Comparison of ENCODE assay signal across 9 cellular contexts in genomic region chr9:6715755-6716643, GRCh38. TPM values are rescaled to one million over a fixed set of nuclear protein-coding genes. Genes with fewer than 3 reads are reported as not detected.
DNase-seq lines count a peak whose midpoint lies in the region; ATAC-seq and TF ChIP-seq lines count a peak whose summit lies in the region.
"Had no signal": no experiment of that assay in that cellular context is flagged by ENCODE, and none has a peak within 500 bp of the region (broad histone marks: within the 10 kb centered on the region; RNA-seq: fewer than 3 reads in every experiment).

No MANE protein-coding gene starts in this region.

- H3K9me2 ChIP-seq in OCI-LY1 (ENCODE audit: low read depth, low read length): no peaks in the 10 kb centered on the region

- intact Hi-C loops in heart right ventricle (cut with DNase I): no loop called here

- H3K4me3 ChIP-seq in GM12865 (ENCODE audit: low read depth, low read length) (peak overlapping the region; percentile 80), OCI-LY1 (ENCODE audit: low read depth, low read length, poor library complexity, severe bottlenecking) (peak overlapping the region; percentile 57), heart right ventricle (peak overlapping the region; percentile 23 to 59 (median 50)), skeletal muscle satellite cell (ENCODE audit: low read length) (peak overlapping the region; percentile 63), SJCRH30 (no peak overlapping the region)
- H3K4me3 ChIP-seq: cardiac muscle cell had no signal

- no peaks in the 10 kb centered on the region for H3F3A ChIP-seq in OCI-LY1 (ENCODE audit: insufficient read depth, low read length)

- peak overlapping the region; percentile 95; the same call in 1 of the 2 replicates for H2AFZ ChIP-seq in OCI-LY1 (ENCODE audit: low read length)

- no peaks in the 10 kb centered on the region for H3K27me3 ChIP-seq in OCI-LY1 (ENCODE audit: insufficient read depth, low read length)
- H3K27me3 ChIP-seq in heart right ventricle: no peaks in the 10 kb centered on the region
- H3K27me3 ChIP-seq in skeletal muscle satellite cell (ENCODE audit: control insufficient read depth, insufficient read depth, low read length): peaks cover 6% of the 10 kb centered on the region
- H3K27me3 ChIP-seq in SJCRH30: no peaks in the 10 kb centered on the region
- H3K27me3 ChIP-seq: cardiac muscle cell had no signal

- H3K36me3 ChIP-seq in OCI-LY1 (ENCODE audit: insufficient read depth, low read length) (no peaks in the 10 kb centered on the region), heart right ventricle (no peaks in the 10 kb centered on the region), skeletal muscle satellite cell (ENCODE audit: insufficient read depth, low read length) (no peaks in the 10 kb centered on the region), SJCRH30 (no peaks in the 10 kb centered on the region)
- H3K36me3 ChIP-seq: cardiac muscle cell had no signal

- TF ChIP-seq CTCF in GM12865 (IDR thresholded peaks at IDR 0.05; ENCODE audit: insufficient read depth, low read depth, low read length, missing control alignments) (no peak), OCI-LY1 (IDR thresholded peaks at IDR 0.05; ENCODE audit: low read length) (no peak), heart right ventricle (IDR thresholded peaks at IDR 0.05) (no peak)

- H4K20me1 ChIP-seq in OCI-LY1 (ENCODE audit: insufficient read depth, low read length): no peaks in the 10 kb centered on the region

- H3K79me2 ChIP-seq in OCI-LY1 (ENCODE audit: insufficient read depth, low read length): no peaks in the 10 kb centered on the region

- ATAC-seq in HG02884 (IDR thresholded peaks at IDR 0.05; ENCODE audit: unreplicated experiment) (peak; percentile 91), heart right ventricle (peak; percentile 69 to 93 (median 88))

- H3K9ac ChIP-seq in OCI-LY1 (ENCODE audit: low read length) (peak overlapping the region; percentile 60), skeletal muscle satellite cell (ENCODE audit: low read depth, low read length) (no peak overlapping the region)

- H3K4me1 ChIP-seq in OCI-LY1 (ENCODE audit: insufficient read depth, low read length, severe bottlenecking) (peaks cover 17% of the 10 kb centered on the region), heart right ventricle (peaks cover 0 to 6% (median 0%) of the 10 kb centered on the region in 9 donors), skeletal muscle satellite cell (ENCODE audit: control insufficient read depth, insufficient read depth, low read length) (no peaks in the 10 kb centered on the region), SJCRH30 (no peaks in the 10 kb centered on the region)

- H3K9me3 ChIP-seq in OCI-LY1 (ENCODE audit: low read length) (no peaks in the 10 kb centered on the region), heart right ventricle (no peaks in the 10 kb centered on the region), skeletal muscle satellite cell (replicated peaks; ENCODE audit: low read length) (no peaks in the 10 kb centered on the region), SJCRH30 (replicated peaks) (no peaks in the 10 kb centered on the region)

- H3K4me2 ChIP-seq in OCI-LY1 (ENCODE audit: low read length): peak overlapping the region; percentile 86
- peak overlapping the region; percentile 83 for H3K4me2 ChIP-seq in skeletal muscle satellite cell (ENCODE audit: low read length)

- WGBS in heart right ventricle, 2 donors: 20 to 33% methylated on average over 61 of the region's 61 CpGs

- H3K27ac ChIP-seq in OCI-LY1 (ENCODE audit: low read depth, low read length, poor library complexity, severe bottlenecking) (no peak overlapping the region), heart right ventricle (peak overlapping the region in 1 of 10 donors; percentile 23), SJCRH30 (no peak overlapping the region)
- H3K27ac ChIP-seq: cardiac muscle cell had no signal

- DNase-seq in GM12865 (ENCODE audit: low read depth) (peak; percentile 89), heart right ventricle (peak; percentile 25 to 70), islet precursor cell (no peak), SJCRH30 (no peak)
- DNase-seq in activated naive CD4-positive, alpha-beta T cell treated with Interleukin-2 at 50 U/mL for 16 hours: peak; percentile 72

RNA-seq across cellular contexts. Expression of gene KDM4C, which starts 41.8 kb away (rescaled TPM):
- 10 to 100 TPM; 12.2 to 18.2 (median 14.9) TPM for total RNA-seq in heart right ventricle
- 1 to 10 TPM; 6.1 to 7.5 TPM for polyA plus RNA-seq in heart right ventricle
- total RNA-seq in skeletal muscle satellite cell (2012; rRNA removed): 24.2 and 26.6 TPM in 2 replicates
- 11.5 and 17.0 TPM in 2 replicates for total RNA-seq in SJCRH30 (2014; rRNA removed; shearing (Covaris generic))

Comparison
In these comparisons a context has a peak if more than half of its experiments do, and no peak if none do; other contexts are left out.
1. DNase-seq: peak in GM12865 (single experiment), activated naive CD4-positive, alpha-beta T cell treated with Interleukin-2 at 50 U/mL for 16 hours (single experiment) and heart right ventricle (2 of 2); none in islet precursor cell (single experiment) and SJCRH30 (0 of 2).